Comparison of ENCODE assay signal across 16 cellular contexts in genomic region chr2:239499989-239500914, GRCh38.
A peak's percentile ranks its signal among the peaks of the same experiment; 100 is the strongest.
DNase-seq lines count a peak whose midpoint lies in the region; ATAC-seq and TF ChIP-seq lines count a peak whose summit lies in the region.
"Had no signal": no experiment of that assay in that cellular context is flagged by ENCODE, and none has a peak within 500 bp of the region (broad histone marks: within the 10 kb centered on the region; RNA-seq: fewer than 3 reads in every experiment).

No MANE protein-coding gene starts in this region.

- BruUV-seq in Caco-2 (replicated peaks; lab: Mats Ljungman, UMichigan) = no TSS peak

- TF ChIP-seq CTCF in WTC11 (IDR thresholded peaks at IDR 0.05) (no peak), right atrium auricular region (IDR thresholded peaks at IDR 0.05) (no peak), psoas muscle (IDR thresholded peaks at IDR 0.05) (no peak), Caco-2 (IDR thresholded peaks at IDR 0.05; ENCODE audit: insufficient read depth in 1 of 2, low read depth in 1 of 2, low read length in 1 of 2, severe bottlenecking in 1 of 2, unreplicated experiment in 1 of 2) (no peak)

- H3K4me3 ChIP-seq in right atrium auricular region (no peak overlapping the region), psoas muscle (no peak overlapping the region), Caco-2 (ENCODE audit: low read depth, low read length) (no peak overlapping the region)
- H3K4me3 ChIP-seq: BLaER1 had no signal

- H3K36me3 ChIP-seq in right atrium auricular region = no peaks in the 10 kb centered on the region
- H3K36me3 ChIP-seq in psoas muscle (ENCODE audit: insufficient read depth in 1 of 2, low read depth in 1 of 2) = no peaks in the 10 kb centered on the region
- H3K36me3 ChIP-seq in Caco-2 (ENCODE audit: control insufficient read depth, insufficient read depth, low read length) = no peaks in the 10 kb centered on the region
- H3K36me3 ChIP-seq: BLaER1 had no signal

- H3K36me3 Mint-ChIP-seq in WTC11 = peaks cover 6% of the 10 kb centered on the region; the same call in 1 of the 2 replicates
- H3K36me3 Mint-ChIP-seq in Caco-2 (ENCODE audit: insufficient read depth, unreplicated experiment) = no peaks in the 10 kb centered on the region
- H3K36me3 Mint-ChIP-seq: activated naive CD8-positive, alpha-beta T cell treated with anti-CD3 and anti-CD28 coated beads for 36 hours had no signal

- H3K4me3 Mint-ChIP-seq in WTC11 (no peak overlapping the region), Caco-2 (ENCODE audit: unreplicated experiment) (no peak overlapping the region)
- H3K4me3 Mint-ChIP-seq: activated naive CD8-positive, alpha-beta T cell treated with anti-CD3 and anti-CD28 coated beads for 36 hours; central memory CD8-positive, alpha-beta T cell had no signal

- no peaks in the 10 kb centered on the region for H3K9me3 ChIP-seq in right atrium auricular region
- no peaks in the 10 kb centered on the region for H3K9me3 ChIP-seq in psoas muscle
- H3K9me3 ChIP-seq in Caco-2 = no peaks in the 10 kb centered on the region

- H3K4me1 ChIP-seq in right atrium auricular region = peaks cover 0 to 14% of the 10 kb centered on the region in 2 donors
- peaks cover 4% of the 10 kb centered on the region for H3K4me1 ChIP-seq in psoas muscle
- no peaks in the 10 kb centered on the region for H3K4me1 ChIP-seq in Caco-2

- H3K27ac ChIP-seq in right atrium auricular region = peak overlapping the region; percentile 36 to 55
- no peak overlapping the region for H3K27ac ChIP-seq in psoas muscle
- H3K27ac ChIP-seq: BLaER1 had no signal

- peaks cover 21% of the 10 kb centered on the region for H3K9me3 Mint-ChIP-seq in WTC11
- H3K9me3 Mint-ChIP-seq in Caco-2 (ENCODE audit: unreplicated experiment) = no peaks in the 10 kb centered on the region
- H3K9me3 Mint-ChIP-seq: activated naive CD8-positive, alpha-beta T cell treated with anti-CD3 and anti-CD28 coated beads for 36 hours; central memory CD8-positive, alpha-beta T cell had no signal

- POLR2A ChIA-PET in WTC11 (lab: Charles Lee) = no interaction called here
- POLR2A ChIA-PET in Caco-2 (lab: Charles Lee) = no interaction called here

- WGBS in psoas muscle, 3 donors = 41 to 54% (median 47%) methylated on average over 16 of the region's 16 CpGs

- in situ Hi-C loops in G401 (cut with HindIII; ENCODE audit: low sequenced_read_pairs) = no loop called here

- CTCF ChIA-PET in WTC11 (lab: Charles Lee) = no interaction called here
- CTCF ChIA-PET in Caco-2 (lab: Charles Lee) = no interaction called here

- ATAC-seq in WTC11 (no peak), psoas muscle (peak in 3 of 4 donors; percentile 16 to 44 (median 33)), HG02623 (IDR thresholded peaks at IDR 0.05; ENCODE audit: unreplicated experiment) (no peak), GM21576 (IDR thresholded peaks at IDR 0.05; ENCODE audit: unreplicated experiment) (no peak)
- ATAC-seq: left colon had no signal

- no peak overlapping the region for H3K27ac Mint-ChIP-seq in WTC11
- no peak overlapping the region for H3K27ac Mint-ChIP-seq in Caco-2 (ENCODE audit: unreplicated experiment)
- H3K27ac Mint-ChIP-seq: activated naive CD8-positive, alpha-beta T cell treated with anti-CD3 and anti-CD28 coated beads for 36 hours had no signal

- no peaks in the 10 kb centered on the region for H3K4me1 Mint-ChIP-seq in WTC11
- H3K4me1 Mint-ChIP-seq in Caco-2 (ENCODE audit: low read depth, unreplicated experiment) = no peaks in the 10 kb centered on the region
- H3K4me1 Mint-ChIP-seq: activated naive CD8-positive, alpha-beta T cell treated with anti-CD3 and anti-CD28 coated beads for 36 hours; central memory CD8-positive, alpha-beta T cell had no signal

- peak; percentile 1 for DNase-seq in G401 (ENCODE audit: low spot score)
- no peak for DNase-seq in WTC11 (ENCODE audit: low spot score)
- DNase-seq in right atrium auricular region (ENCODE audit: low spot score) = no peak
- peak in 1 of 2 donors; percentile 55 for DNase-seq in psoas muscle
- DNase-seq in Caco-2 = no peak
- no peak for DNase-seq in NCI-H2196 (lab: John Stamatoyannopoulos, UW; ENCODE audit: unreplicated experiment)
- DNase-seq: activated CD4-positive, alpha-beta T cell treated with anti-CD3 and anti-CD28 coated beads for 48 hours; activated naive CD8-positive, alpha-beta T cell treated with anti-CD3 and anti-CD28 coated beads for 36 hours; activated T-cell treated with anti-CD3 and anti-CD28 coated beads for 4 hours; SHP77; T-helper 9 cell had no signal

- H3K27me3 Mint-ChIP-seq in WTC11 (ENCODE audit: low read depth) = no peaks in the 10 kb centered on the region
- H3K27me3 Mint-ChIP-seq in Caco-2 (ENCODE audit: insufficient read depth, unreplicated experiment) = peaks cover 2% of the 10 kb centered on the region
- H3K27me3 Mint-ChIP-seq: activated naive CD8-positive, alpha-beta T cell treated with anti-CD3 and anti-CD28 coated beads for 36 hours had no signal

- no peaks in the 10 kb centered on the region for H3K27me3 ChIP-seq in right atrium auricular region
- peaks cover 0 to 5% (median 2%) of the 10 kb centered on the region in 3 donors for H3K27me3 ChIP-seq in psoas muscle (ENCODE audit: insufficient read depth in 3 of 3, low read length in 2 of 3)
- H3K27me3 ChIP-seq in Caco-2 (replicated peaks; ENCODE audit: control insufficient read depth, insufficient read depth, low read length) = no peaks in the 10 kb centered on the region
- H3K27me3 ChIP-seq: BLaER1 had no signal

- intact Hi-C loops in psoas muscle (cut with DNase I) = no loop called here
- intact Hi-C loops in Caco-2 (cut with micrococcal nuclease; ENCODE audit: unreplicated experiment) = no loop called here

TF ChIP-seq in WTC11, 78 proteins besides CTCF, POLR2A, EP300 and RAD21:
- TF ChIP-seq MXD4 (CRISPR knock-in tag; IDR thresholded peaks at IDR 0.05; ENCODE audit: borderline replicate concordance) (no peak), PRDM15 (CRISPR knock-in tag; IDR thresholded peaks at IDR 0.05) (peak; percentile 38; the same call in 1 of the 2 replicates)

Comparison
In these comparisons a context has a peak if more than half of its experiments do, and no peak if none do; other contexts are left out.
1. ATAC-seq: peak in psoas muscle (3 of 4); none in WTC11 (single experiment), HG02623 (single experiment) and GM21576 (single experiment).